ENCODE assay signal across 9 cellular contexts in genomic region chr14:78863143-78863542, GRCh38.
A peak's percentile ranks its signal among the peaks of the same experiment; 100 is the strongest.
DNase-seq lines count a peak whose midpoint lies in the region; ATAC-seq, FAIRE-seq and TF ChIP-seq lines count a peak whose summit lies in the region.
"Had no signal": no experiment of that assay in that cellular context is flagged by ENCODE, and none has a peak within 500 bp of the region (broad histone marks: within the 10 kb centered on the region; RNA-seq: fewer than 3 reads in every experiment).

No MANE protein-coding gene starts in this region.

- H3K4me1 ChIP-seq in left lung: no peaks in the 10 kb centered on the region

- intact Hi-C loops in left lung (cut with DNase I): no loop called here

- no peak for TF ChIP-seq CTCF in left lung (IDR thresholded peaks at IDR 0.05)

- H3K4me1 Mint-ChIP-seq in activated naive CD8-positive, alpha-beta T cell treated with anti-CD3 and anti-CD28 coated beads, Interleukin-2, amount 10 ng/mL, durations not matched to agents 7 days and 5 days: no peaks in the 10 kb centered on the region

- H3K27me3 ChIP-seq in left lung: no peaks in the 10 kb centered on the region

- H3K4me3 Mint-ChIP-seq in activated naive CD8-positive, alpha-beta T cell treated with anti-CD3 and anti-CD28 coated beads, Interleukin-2, amount 10 ng/mL, durations not matched to agents 7 days and 5 days: no peak overlapping the region

- no peak for TF ChIP-seq RAD21 in Ishikawa (IDR thresholded peaks at IDR 0.05; ENCODE audit: low read depth)

- no peak overlapping the region for H3K27ac ChIP-seq in left lung

- H3K9me3 ChIP-seq in left lung: no peaks in the 10 kb centered on the region

- no peaks in the 10 kb centered on the region for H3K9me3 Mint-ChIP-seq in activated naive CD8-positive, alpha-beta T cell treated with anti-CD3 and anti-CD28 coated beads, Interleukin-2, amount 10 ng/mL, durations not matched to agents 7 days and 5 days

- TF ChIP-seq EP300 in Ishikawa (IDR thresholded peaks at IDR 0.05; ENCODE audit: borderline replicate concordance): no peak

- H3K36me3 Mint-ChIP-seq in activated naive CD8-positive, alpha-beta T cell treated with anti-CD3 and anti-CD28 coated beads, Interleukin-2, amount 10 ng/mL, durations not matched to agents 7 days and 5 days: no peaks in the 10 kb centered on the region

- DNase-seq in GM04504 (ENCODE audit: low read depth) (peak; percentile 6), left lung (no peak), SKM-1 (lab: John Stamatoyannopoulos, UW; ENCODE audit: unreplicated experiment) (no peak), GM19239 (ENCODE audit: insufficient read length, low spot score) (no peak), NCI-H146 (lab: John Stamatoyannopoulos, UW) (no peak), DMS153 (lab: John Stamatoyannopoulos, UW) (no peak)
- peak; percentile 39 for DNase-seq in activated naive CD8-positive, alpha-beta T cell treated with anti-CD3 and anti-CD28 coated beads, Interleukin-2, amount 10 ng/mL, durations not matched to agents 7 days and 5 days

- FAIRE-seq in GM19239 (lab: Jason Lieb, UNC): no peak

- H3K27ac Mint-ChIP-seq in activated naive CD8-positive, alpha-beta T cell treated with anti-CD3 and anti-CD28 coated beads, Interleukin-2, amount 10 ng/mL, durations not matched to agents 7 days and 5 days: no peak overlapping the region

- H3K36me3 ChIP-seq in left lung: no peaks in the 10 kb centered on the region

- H3K4me3 ChIP-seq in left lung: no peak overlapping the region

- no peak for ATAC-seq in activated naive CD8-positive, alpha-beta T cell treated with anti-CD3 and anti-CD28 coated beads, Interleukin-2, amount 10 ng/mL, durations not matched to agents 7 days and 5 days (ENCODE audit: low read depth)
- peak; percentile 63 for ATAC-seq in left lung
- ATAC-seq: right cardiac atrium had no signal

- POLR2A ChIA-PET in activated naive CD8-positive, alpha-beta T cell treated with anti-CD3 and anti-CD28 coated beads, Interleukin-2, amount 10 ng/mL, durations not matched to agents 7 days and 5 days (lab: Charles Lee): no interaction called here

- no peaks in the 10 kb centered on the region for H3K27me3 Mint-ChIP-seq in activated naive CD8-positive, alpha-beta T cell treated with anti-CD3 and anti-CD28 coated beads, Interleukin-2, amount 10 ng/mL, durations not matched to agents 7 days and 5 days

TF ChIP-seq in Ishikawa, 13 proteins besides CTCF, POLR2A, EP300 and RAD21:
- TF ChIP-seq CREB1 (IDR thresholded peaks at IDR 0.05; ENCODE audit: low read depth) (no peak), REST (IDR thresholded peaks at IDR 0.05; ENCODE audit: low read depth) (peak; percentile 93)

Comparison
In these comparisons a context has a peak if more than half of its experiments do, and no peak if none do; other contexts are left out.
1. DNase-seq: peak in GM04504 (single experiment) and activated naive CD8-positive, alpha-beta T cell treated with anti-CD3 and anti-CD28 coated beads, Interleukin-2, amount 10 ng/mL, durations not matched to agents 7 days and 5 days (single experiment); none in left lung (0 of 2), SKM-1 (single experiment), GM19239 (single experiment), NCI-H146 (single experiment) and DMS153 (single experiment).